ENCODE assay signal across 18 cellular contexts in genomic region chr1:212540031-212540430, GRCh38.
"Had no signal": no experiment of that assay in that cellular context is flagged by ENCODE, and none has a peak within 500 bp of the region (broad histone marks: within the 10 kb centered on the region; RNA-seq: fewer than 3 reads in every experiment).

No MANE protein-coding gene starts in this region.

- H3K4me1 ChIP-seq: adrenal gland, pancreas, uterus had no signal

- H3K27ac ChIP-seq: adrenal gland, epithelial cell of prostate, neutrophil, pancreas, uterus had no signal

- H3K27me3 ChIP-seq: pancreas, tibial nerve, uterus had no signal

- H3K36me3 ChIP-seq: adrenal gland, neutrophil, pancreas, tibial nerve, uterus had no signal

- H3K4me3 ChIP-seq: adrenal gland, pancreas, tibial nerve, uterus had no signal

- DNase-seq: activated CD4-positive, alpha-beta T cell treated with anti-CD3 and anti-CD28 coated beads for 36 hours; activated CD4-positive, alpha-beta T cell treated with anti-CD3 and anti-CD28 coated beads, Interleukin-2, amount 50 U/mL, for 48 hours; activated gamma-delta T cell; adrenal gland; endodermal cell; foreskin fibroblast; glutamatergic neuron; kidney glomerular epithelial cell; left ventricle myocardium superior; natural killer cell; pancreas; stimulated activated CD4-positive, alpha-beta T cell treated with anti-CD3 and anti-CD28 coated beads, Interleukin-4, amount 100 ng/mL, for 24 hours; SW 1271; T-helper 2 cell; uterus had no signal

- H3K9me3 ChIP-seq: neutrophil, pancreas, uterus had no signal
